In genomic region chr7:101089876-101090275, GRCh38 we compare ENCODE assay signal across 1 cellular context.
TF ChIP-seq lines count a peak whose summit lies in the region.

No MANE protein-coding gene starts in this region.

TF ChIP-seq in K562, 482 proteins besides CTCF, POLR2A, EP300 and RAD21:
- peak; percentile 42; the same call in 1 of the 2 replicates for TF ChIP-seq POLR2G (IDR thresholded peaks at IDR 0.05; ENCODE audit: low read depth, low read length)
- no peak for TF ChIP-seq ASH1L (IDR thresholded peaks at IDR 0.05; ENCODE audit: borderline replicate concordance, low read depth, partially characterized antibody)
